ENCODE assay signal across 28 cellular contexts in the genomic region with DNA sequence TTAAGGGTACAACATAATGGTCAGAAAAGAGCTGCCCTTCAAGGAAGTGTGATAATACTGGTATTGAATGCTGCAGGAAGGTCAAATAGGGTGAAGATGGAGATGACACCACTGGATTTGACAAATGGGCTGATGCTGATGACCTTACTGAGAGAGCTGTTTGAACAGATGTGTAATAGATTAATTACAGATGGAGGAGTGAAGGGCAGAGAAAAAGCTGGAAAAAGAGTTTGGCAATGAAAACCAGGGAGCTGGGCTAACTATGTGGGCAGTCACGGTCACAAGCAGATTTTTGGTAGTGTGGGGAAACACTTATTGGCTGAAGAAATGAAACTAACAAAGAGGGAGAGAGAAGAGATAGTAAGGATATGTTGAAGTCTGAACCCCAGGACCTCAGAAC.
"Had no signal": no experiment of that assay in that cellular context is flagged by ENCODE, and none has a peak within 500 bp of the region (broad histone marks: within the 10 kb centered on the region; RNA-seq: fewer than 3 reads in every experiment).

No MANE protein-coding gene starts in this region.

- H3K27me3 ChIP-seq: foreskin keratinocyte, gastroesophageal sphincter, heart left ventricle, right atrium auricular region, thyroid gland had no signal

- H3K4me2 ChIP-seq: smooth muscle cell had no signal

- H3K36me3 ChIP-seq: gastroesophageal sphincter, heart left ventricle, prostate gland, right atrium auricular region, thyroid gland had no signal

- H3K9me3 ChIP-seq: gastroesophageal sphincter, heart left ventricle, prostate gland, right atrium auricular region, thyroid gland had no signal

- H3K4me3 ChIP-seq: gastroesophageal sphincter, heart left ventricle, lung, prostate gland, right atrium auricular region, smooth muscle cell, thyroid gland had no signal

- H3K27ac ChIP-seq: foreskin keratinocyte, gastroesophageal sphincter, heart left ventricle, prostate gland, right atrium auricular region, thyroid gland had no signal

- ATAC-seq: effector memory CD8-positive, alpha-beta T cell; foreskin keratinocyte; gastroesophageal sphincter; heart left ventricle; left ventricle myocardium superior; naive thymus-derived CD4-positive, alpha-beta T cell; sciatic nerve; stimulated activated naive CD8-positive, alpha-beta T cell treated with anti-CD3 and anti-CD28 coated beads, Interleukin-15, amount 100 ng/mL, for 72 hours had no signal

- H3K4me1 ChIP-seq: foreskin keratinocyte, prostate gland, thyroid gland had no signal

- FAIRE-seq: endometrium, keratinocyte had no signal

- DNase-seq: cerebellar nuclear complex; cortex of kidney; effector memory CD8-positive, alpha-beta T cell; foreskin keratinocyte; heart left ventricle; hippocampal formation; immature natural killer cell; left ventricle myocardium superior; mesenchymal stem cell; midbrain; naive thymus-derived CD4-positive, alpha-beta T cell; nephron progenitor cell; nucleus accumbens; stimulated activated CD4-positive, alpha-beta T cell treated with anti-CD3 and anti-CD28 coated beads, Interleukin-12 subunit alpha, Interleukin-12 subunit beta, amount 100 ng/mL, for 4 hours; stimulated activated CD4-positive, alpha-beta T cell treated with anti-CD3 and anti-CD28 coated beads, Interleukin-1b, Interleukin-23, amount 100 ng/mL, for 48 hours; stimulated activated CD4-positive, alpha-beta T cell treated with anti-CD3 and anti-CD28 coated beads, Interleukin-4, amount 100 ng/mL, for 1 hour; stimulated activated CD8-positive, alpha-beta memory T cell treated with anti-CD3 and anti-CD28 coated beads, Interleukin-4, amount 100 ng/mL, for 48 hours; stimulated activated naive CD4-positive, alpha-beta T cell; stimulated activated naive CD8-positive, alpha-beta T cell treated with anti-CD3 and anti-CD28 coated beads, Interleukin-15, amount 100 ng/mL, for 72 hours; thyroid gland had no signal
